ENCODE assay signal across 9 cellular contexts in the genomic region with DNA sequence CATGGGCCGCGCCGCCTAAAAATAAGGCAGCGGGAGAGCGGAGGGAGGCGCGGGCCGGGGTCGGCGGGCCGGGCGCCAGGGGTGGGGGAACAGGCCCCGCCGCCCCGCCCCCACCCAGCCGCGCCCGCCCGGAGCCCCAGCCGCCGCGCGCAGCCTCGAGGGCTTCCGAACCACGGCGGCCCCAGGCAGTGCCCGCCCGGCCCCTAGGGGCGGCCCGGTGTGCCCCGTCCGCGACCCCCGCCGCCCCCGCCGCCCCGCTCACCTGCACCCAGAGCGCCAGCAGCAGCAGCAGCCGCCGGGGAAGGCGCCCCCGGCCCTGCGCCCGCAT. TPM values are rescaled to one million over a fixed set of nuclear protein-coding genes. Genes with fewer than 3 reads are reported as not detected.
DNase-seq lines count a peak whose midpoint lies in the region; ATAC-seq and TF ChIP-seq lines count a peak whose summit lies in the region.
"Had no signal": no experiment of that assay in that cellular context is flagged by ENCODE, and none has a peak within 500 bp of the region (broad histone marks: within the 10 kb centered on the region; RNA-seq: fewer than 3 reads in every experiment).

No MANE protein-coding gene starts in this region.

- in situ Hi-C loops in Panc1 (cut with HindIII; ENCODE audit: low pct_unique_long_range_greater_than_20kb, low sequenced_read_pairs), result no loop called here

- H3K36me3 ChIP-seq in Panc1 (ENCODE audit: control insufficient read depth, insufficient read depth, low read length) (no peaks in the 10 kb centered on the region), prostate gland (no peaks in the 10 kb centered on the region)

- intact Hi-C loops in Panc1 (cut with micrococcal nuclease; ENCODE audit: unreplicated experiment), result loop anchor here (10.0 kb wide), 1 partner anchor 73 kb away; no protein-coding TSS in a partner anchor
- intact Hi-C loops in prostate gland (cut with DNase I), result no loop called here

- DNase-seq in D341Med (ENCODE audit: low spot score), result peak; percentile 79
- no peak for DNase-seq in Panc1 (ENCODE audit: low read depth, low spot score)
- DNase-seq in epithelial cell of proximal tubule (ENCODE audit: low read depth), result no peak
- no peak for DNase-seq in prostate gland (ENCODE audit: low spot score)
- no peak for DNase-seq in NK-92 treated with Interleukin-12 subunit alpha and Interleukin-12 subunit beta, amount 100 ng/mL, for 24 hours (lab: John Stamatoyannopoulos, UW)
- DNase-seq in globus pallidus (ENCODE audit: low spot score), result no peak
- DNase-seq: KG1 had no signal

- H3K4me1 ChIP-seq in Panc1 (ENCODE audit: control insufficient read depth, insufficient read depth, low read length), result peaks cover 43% of the 10 kb centered on the region
- no peaks in the 10 kb centered on the region for H3K4me1 ChIP-seq in prostate gland (replicated peaks)

- H3K4me3 ChIP-seq in Panc1 (ENCODE audit: low read depth in 2 of 2, low read length in 2 of 2), result peak overlapping the region; percentile 24 to 42
- peak overlapping the region; percentile 50 for H3K4me3 ChIP-seq in epithelial cell of proximal tubule (ENCODE audit: low read depth, low read length)
- H3K4me3 ChIP-seq in prostate gland, result peak overlapping the region; percentile 33 to 45

- no peaks in the 10 kb centered on the region for H3K27me3 ChIP-seq in Panc1 (ENCODE audit: control insufficient read depth, insufficient read depth, low read length)
- no peaks in the 10 kb centered on the region for H3K27me3 ChIP-seq in prostate gland (replicated peaks; ENCODE audit: insufficient read depth)

- H3K9me3 ChIP-seq in Panc1 (ENCODE audit: control insufficient read depth, insufficient read depth, low read depth, low read length) (no peaks in the 10 kb centered on the region), prostate gland (no peaks in the 10 kb centered on the region)

- POLR2A ChIA-PET in Panc1 (lab: Charles Lee), result no interaction called here

- no peak for TF ChIP-seq CTCF in Panc1 (IDR thresholded peaks at IDR 0.05)
- TF ChIP-seq CTCF in epithelial cell of proximal tubule (conservative IDR thresholded peaks at IDR 0.05; ENCODE audit: low read depth, low read length), result no peak
- no peak for TF ChIP-seq CTCF in prostate gland (IDR thresholded peaks at IDR 0.05)

- CTCF ChIA-PET in Panc1 (lab: Charles Lee), result no interaction called here

- TF ChIP-seq POLR2A in prostate gland (IDR thresholded peaks at IDR 0.05), result no peak

- H3K27ac ChIP-seq in Panc1 (ENCODE audit: low read length), result no peak overlapping the region
- no peak overlapping the region for H3K27ac ChIP-seq in prostate gland

- WGBS in prostate gland, result 0% methylated on average over 12 of the region's 46 CpGs

- BruUV-seq in Panc1 (replicated peaks; lab: Mats Ljungman, UMichigan), result no TSS peak

- no peak for ATAC-seq in Panc1
- no peak for ATAC-seq in HG02852 (IDR thresholded peaks at IDR 0.05; ENCODE audit: unreplicated experiment)
- ATAC-seq in HG02610 (IDR thresholded peaks at IDR 0.05; ENCODE audit: unreplicated experiment), result no peak

RNA-seq across cellular contexts. Expression of a gene that starts 0.5 kb away (rescaled TPM):
- total RNA-seq in Panc1 (2021; ENCODE audit: unreplicated experiment), result 43.7 TPM
- polyA plus RNA-seq in Panc1 (2012; ENCODE audit: insufficient read length), result 62.1 TPM
- 4.1 and 5.7 TPM in 2 replicates for total RNA-seq in epithelial cell of proximal tubule
- total RNA-seq in prostate gland, result 10 to 100 TPM; 26.8 to 30.5 TPM

RNA-seq across cellular contexts. Expression of a gene that starts 13.1 kb away (rescaled TPM):
- total RNA-seq in Panc1 (2021; ENCODE audit: unreplicated experiment), result 75.3 TPM
- 86.7 TPM for polyA plus RNA-seq in Panc1 (2012; ENCODE audit: insufficient read length)
- 23.0 and 30.2 TPM in 2 replicates for total RNA-seq in epithelial cell of proximal tubule
- total RNA-seq in prostate gland, result 10 to 100 TPM; 32.9 to 36.5 TPM
